Comparison of ENCODE assay signal across 1 cellular context in the genomic region with DNA sequence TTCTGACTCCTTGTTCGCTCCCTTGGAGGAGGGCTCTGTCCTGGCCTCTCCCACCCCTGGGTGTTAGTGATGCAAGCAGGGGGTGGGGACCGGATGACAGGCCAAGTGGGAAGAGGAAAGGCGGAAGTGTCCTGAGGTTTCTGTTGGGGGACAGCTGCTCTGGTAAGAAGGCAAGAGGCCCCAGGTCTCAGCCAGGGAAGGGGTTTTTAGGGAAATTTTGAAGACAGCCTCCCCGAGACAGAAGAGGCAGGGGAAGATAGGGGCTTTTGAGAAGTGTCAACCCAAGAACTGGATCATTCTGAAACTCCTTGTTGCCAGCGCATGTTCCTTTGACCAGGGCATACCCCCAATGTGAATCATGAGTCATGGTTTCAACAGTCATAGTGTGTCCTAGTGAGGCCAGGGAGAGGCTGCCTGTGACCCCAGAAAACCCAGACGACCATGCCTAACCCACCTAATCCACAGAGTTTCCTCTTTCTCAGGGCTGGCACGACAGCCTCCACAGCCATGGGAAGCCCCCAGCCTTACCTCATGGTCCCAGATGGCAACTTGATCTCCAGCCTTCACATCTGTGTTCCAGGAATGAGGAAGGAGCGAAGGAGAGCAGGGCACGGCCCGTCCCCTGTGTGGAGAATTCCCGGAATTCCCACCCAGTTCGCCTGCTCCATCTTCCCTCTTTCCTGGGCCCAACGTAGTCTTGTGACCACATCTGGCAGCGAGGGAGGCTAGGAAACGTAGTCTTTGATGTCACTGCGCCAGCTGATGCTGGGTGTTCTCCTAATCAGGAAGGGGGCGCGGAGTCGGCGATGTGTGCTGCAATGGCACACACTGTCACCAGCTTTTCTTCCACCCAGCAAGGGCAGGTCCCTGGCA.
TF ChIP-seq lines count a peak whose summit lies in the region.

No MANE protein-coding gene starts in this region.

TF ChIP-seq in K562, 482 proteins besides CTCF, POLR2A, EP300 and RAD21 (continued from another document and continues in another):
- TF ChIP-seq, protein P1, sequence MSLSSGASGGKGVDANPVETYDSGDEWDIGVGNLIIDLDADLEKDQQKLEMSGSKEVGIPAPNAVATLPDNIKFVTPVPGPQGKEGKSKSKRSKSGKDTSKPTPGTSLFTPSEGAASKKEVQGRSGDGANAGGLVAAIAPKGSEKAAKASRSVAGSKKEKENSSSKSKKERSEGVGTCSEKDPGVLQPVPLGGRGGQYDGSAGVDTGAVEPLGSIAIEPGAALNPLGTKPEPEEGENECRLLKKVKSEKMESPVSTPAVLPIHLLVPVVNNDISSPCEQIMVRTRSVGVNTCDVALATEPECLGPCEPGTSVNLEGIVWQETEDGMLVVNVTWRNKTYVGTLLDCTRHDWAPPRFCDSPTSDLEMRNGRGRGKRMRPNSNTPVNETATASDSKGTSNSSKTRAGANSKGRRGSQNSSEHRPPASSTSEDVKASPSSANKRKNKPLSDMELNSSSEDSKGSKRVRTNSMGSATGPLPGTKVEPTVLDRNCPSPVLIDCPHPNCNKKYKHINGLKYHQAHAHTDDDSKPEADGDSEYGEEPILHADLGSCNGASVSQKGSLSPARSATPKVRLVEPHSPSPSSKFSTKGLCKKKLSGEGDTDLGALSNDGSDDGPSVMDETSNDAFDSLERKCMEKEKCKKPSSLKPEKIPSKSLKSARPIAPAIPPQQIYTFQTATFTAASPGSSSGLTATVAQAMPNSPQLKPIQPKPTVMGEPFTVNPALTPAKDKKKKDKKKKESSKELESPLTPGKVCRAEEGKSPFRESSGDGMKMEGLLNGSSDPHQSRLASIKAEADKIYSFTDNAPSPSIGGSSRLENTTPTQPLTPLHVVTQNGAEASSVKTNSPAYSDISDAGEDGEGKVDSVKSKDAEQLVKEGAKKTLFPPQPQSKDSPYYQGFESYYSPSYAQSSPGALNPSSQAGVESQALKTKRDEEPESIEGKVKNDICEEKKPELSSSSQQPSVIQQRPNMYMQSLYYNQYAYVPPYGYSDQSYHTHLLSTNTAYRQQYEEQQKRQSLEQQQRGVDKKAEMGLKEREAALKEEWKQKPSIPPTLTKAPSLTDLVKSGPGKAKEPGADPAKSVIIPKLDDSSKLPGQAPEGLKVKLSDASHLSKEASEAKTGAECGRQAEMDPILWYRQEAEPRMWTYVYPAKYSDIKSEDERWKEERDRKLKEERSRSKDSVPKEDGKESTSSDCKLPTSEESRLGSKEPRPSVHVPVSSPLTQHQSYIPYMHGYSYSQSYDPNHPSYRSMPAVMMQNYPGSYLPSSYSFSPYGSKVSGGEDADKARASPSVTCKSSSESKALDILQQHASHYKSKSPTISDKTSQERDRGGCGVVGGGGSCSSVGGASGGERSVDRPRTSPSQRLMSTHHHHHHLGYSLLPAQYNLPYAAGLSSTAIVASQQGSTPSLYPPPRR (CRISPR knock-in tag; IDR thresholded peaks at IDR 0.05; ENCODE audit: borderline replicate concordance) = no peak
- no peak for TF ChIP-seq FOXA1 (IDR thresholded peaks at IDR 0.05; ENCODE audit: borderline replicate concordance)
- TF ChIP-seq ZFP30 (CRISPR knock-in tag; IDR thresholded peaks at IDR 0.05; ENCODE audit: borderline replicate concordance) = no peak
- TF ChIP-seq, protein P2, sequence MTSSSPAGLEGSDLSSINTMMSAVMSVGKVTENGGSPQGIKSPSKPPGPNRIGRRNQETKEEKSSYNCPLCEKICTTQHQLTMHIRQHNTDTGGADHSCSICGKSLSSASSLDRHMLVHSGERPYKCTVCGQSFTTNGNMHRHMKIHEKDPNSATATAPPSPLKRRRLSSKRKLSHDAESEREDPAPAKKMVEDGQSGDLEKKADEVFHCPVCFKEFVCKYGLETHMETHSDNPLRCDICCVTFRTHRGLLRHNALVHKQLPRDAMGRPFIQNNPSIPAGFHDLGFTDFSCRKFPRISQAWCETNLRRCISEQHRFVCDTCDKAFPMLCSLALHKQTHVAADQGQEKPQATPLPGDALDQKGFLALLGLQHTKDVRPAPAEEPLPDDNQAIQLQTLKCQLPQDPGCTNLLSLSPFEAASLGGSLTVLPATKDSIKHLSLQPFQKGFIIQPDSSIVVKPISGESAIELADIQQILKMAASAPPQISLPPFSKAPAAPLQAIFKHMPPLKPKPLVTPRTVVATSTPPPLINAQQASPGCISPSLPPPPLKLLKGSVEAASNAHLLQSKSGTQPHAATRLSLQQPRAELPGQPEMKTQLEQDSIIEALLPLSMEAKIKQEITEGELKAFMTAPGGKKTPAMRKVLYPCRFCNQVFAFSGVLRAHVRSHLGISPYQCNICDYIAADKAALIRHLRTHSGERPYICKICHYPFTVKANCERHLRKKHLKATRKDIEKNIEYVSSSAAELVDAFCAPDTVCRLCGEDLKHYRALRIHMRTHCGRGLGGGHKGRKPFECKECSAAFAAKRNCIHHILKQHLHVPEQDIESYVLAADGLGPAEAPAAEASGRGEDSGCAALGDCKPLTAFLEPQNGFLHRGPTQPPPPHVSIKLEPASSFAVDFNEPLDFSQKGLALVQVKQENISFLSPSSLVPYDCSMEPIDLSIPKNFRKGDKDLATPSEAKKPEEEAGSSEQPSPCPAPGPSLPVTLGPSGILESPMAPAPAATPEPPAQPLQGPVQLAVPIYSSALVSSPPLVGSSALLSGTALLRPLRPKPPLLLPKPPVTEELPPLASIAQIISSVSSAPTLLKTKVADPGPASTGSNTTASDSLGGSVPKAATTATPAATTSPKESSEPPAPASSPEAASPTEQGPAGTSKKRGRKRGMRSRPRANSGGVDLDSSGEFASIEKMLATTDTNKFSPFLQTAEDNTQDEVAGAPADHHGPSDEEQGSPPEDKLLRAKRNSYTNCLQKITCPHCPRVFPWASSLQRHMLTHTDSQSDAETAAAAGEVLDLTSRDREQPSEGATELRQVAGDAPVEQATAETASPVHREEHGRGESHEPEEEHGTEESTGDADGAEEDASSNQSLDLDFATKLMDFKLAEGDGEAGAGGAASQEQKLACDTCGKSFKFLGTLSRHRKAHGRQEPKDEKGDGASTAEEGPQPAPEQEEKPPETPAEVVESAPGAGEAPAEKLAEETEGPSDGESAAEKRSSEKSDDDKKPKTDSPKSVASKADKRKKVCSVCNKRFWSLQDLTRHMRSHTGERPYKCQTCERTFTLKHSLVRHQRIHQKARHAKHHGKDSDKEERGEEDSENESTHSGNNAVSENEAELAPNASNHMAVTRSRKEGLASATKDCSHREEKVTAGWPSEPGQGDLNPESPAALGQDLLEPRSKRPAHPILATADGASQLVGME (CRISPR knock-in tag; IDR thresholded peaks at IDR 0.05) = no peak
- TF ChIP-seq CAMTA2 (CRISPR knock-in tag; conservative IDR thresholded peaks at IDR 0.05) = no peak
- no peak for TF ChIP-seq HEY1 (CRISPR knock-in tag; IDR thresholded peaks at IDR 0.05; ENCODE audit: borderline replicate concordance)
- no peak for TF ChIP-seq ZNF253 (CRISPR knock-in tag; conservative IDR thresholded peaks at IDR 0.05)
- TF ChIP-seq, protein P3, sequence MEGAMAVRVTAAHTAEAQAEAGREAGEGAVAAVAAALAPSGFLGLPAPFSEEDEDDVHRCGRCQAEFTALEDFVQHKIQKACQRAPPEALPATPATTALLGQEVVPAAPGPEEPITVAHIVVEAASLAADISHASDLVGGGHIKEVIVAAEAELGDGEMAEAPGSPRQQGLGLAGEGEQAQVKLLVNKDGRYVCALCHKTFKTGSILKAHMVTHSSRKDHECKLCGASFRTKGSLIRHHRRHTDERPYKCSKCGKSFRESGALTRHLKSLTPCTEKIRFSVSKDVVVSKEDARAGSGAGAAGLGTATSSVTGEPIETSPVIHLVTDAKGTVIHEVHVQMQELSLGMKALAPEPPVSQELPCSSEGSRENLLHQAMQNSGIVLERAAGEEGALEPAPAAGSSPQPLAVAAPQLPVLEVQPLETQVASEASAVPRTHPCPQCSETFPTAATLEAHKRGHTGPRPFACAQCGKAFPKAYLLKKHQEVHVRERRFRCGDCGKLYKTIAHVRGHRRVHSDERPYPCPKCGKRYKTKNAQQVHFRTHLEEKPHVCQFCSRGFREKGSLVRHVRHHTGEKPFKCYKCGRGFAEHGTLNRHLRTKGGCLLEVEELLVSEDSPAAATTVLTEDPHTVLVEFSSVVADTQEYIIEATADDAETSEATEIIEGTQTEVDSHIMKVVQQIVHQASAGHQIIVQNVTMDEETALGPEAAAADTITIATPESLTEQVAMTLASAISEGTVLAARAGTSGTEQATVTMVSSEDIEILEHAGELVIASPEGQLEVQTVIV (CRISPR knock-in tag; IDR thresholded peaks at IDR 0.05; ENCODE audit: borderline replicate concordance) = no peak
- TF ChIP-seq L3MBTL2 (IDR thresholded peaks at IDR 0.05) = peak; percentile 42; the same call in 1 of the 2 replicates
- no peak for TF ChIP-seq MECOM (CRISPR knock-in tag; IDR thresholded peaks at IDR 0.05)
- TF ChIP-seq, protein P4, sequence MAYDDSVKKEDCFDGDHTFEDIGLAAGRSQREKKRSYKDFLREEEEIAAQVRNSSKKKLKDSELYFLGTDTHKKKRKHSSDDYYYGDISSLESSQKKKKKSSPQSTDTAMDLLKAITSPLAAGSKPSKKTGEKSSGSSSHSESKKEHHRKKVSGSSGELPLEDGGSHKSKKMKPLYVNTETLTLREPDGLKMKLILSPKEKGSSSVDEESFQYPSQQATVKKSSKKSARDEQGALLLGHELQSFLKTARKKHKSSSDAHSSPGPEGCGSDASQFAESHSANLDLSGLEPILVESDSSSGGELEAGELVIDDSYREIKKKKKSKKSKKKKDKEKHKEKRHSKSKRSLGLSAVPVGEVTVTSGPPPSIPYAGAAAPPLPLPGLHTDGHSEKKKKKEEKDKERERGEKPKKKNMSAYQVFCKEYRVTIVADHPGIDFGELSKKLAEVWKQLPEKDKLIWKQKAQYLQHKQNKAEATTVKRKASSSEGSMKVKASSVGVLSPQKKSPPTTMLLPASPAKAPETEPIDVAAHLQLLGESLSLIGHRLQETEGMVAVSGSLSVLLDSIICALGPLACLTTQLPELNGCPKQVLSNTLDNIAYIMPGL (CRISPR knock-in tag; IDR thresholded peaks at IDR 0.05) = no peak
- TF ChIP-seq BCOR (IDR thresholded peaks at IDR 0.05) = no peak
- TF ChIP-seq MAFK (IDR thresholded peaks at IDR 0.05; ENCODE audit: low read length) = no peak
- no peak for TF ChIP-seq NFE2 (IDR thresholded peaks at IDR 0.05; ENCODE audit: low read depth)
- no peak for TF ChIP-seq NEUROD1 (IDR thresholded peaks at IDR 0.05; ENCODE audit: borderline replicate concordance, low read depth, low read length, partially characterized antibody)
- TF ChIP-seq NCOA1 (IDR thresholded peaks at IDR 0.05; ENCODE audit: low read depth) = no peak
- no peak for TF ChIP-seq C11orf30 (IDR thresholded peaks at IDR 0.05; ENCODE audit: low read depth)
- TF ChIP-seq RNF219 (CRISPR knock-in tag; IDR thresholded peaks at IDR 0.05) = no peak
- TF ChIP-seq DMBX1 (CRISPR knock-in tag; IDR thresholded peaks at IDR 0.05; ENCODE audit: borderline replicate concordance) = no peak
- TF ChIP-seq SETDB1 (IDR thresholded peaks at IDR 0.05; ENCODE audit: low read length) = no peak
- no peak for TF ChIP-seq ZBTB7A (IDR thresholded peaks at IDR 0.05; ENCODE audit: borderline replicate concordance, control insufficient read depth, low read depth, low read length)
- TF ChIP-seq, protein P5, sequence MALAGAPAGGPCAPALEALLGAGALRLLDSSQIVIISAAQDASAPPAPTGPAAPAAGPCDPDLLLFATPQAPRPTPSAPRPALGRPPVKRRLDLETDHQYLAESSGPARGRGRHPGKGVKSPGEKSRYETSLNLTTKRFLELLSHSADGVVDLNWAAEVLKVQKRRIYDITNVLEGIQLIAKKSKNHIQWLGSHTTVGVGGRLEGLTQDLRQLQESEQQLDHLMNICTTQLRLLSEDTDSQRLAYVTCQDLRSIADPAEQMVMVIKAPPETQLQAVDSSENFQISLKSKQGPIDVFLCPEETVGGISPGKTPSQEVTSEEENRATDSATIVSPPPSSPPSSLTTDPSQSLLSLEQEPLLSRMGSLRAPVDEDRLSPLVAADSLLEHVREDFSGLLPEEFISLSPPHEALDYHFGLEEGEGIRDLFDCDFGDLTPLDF (CRISPR knock-in tag; IDR thresholded peaks at IDR 0.05) = no peak
- no peak for TF ChIP-seq NFXL1 (CRISPR knock-in tag; IDR thresholded peaks at IDR 0.05)
- TF ChIP-seq MXI1 (IDR thresholded peaks at IDR 0.05; ENCODE audit: low read depth, low read length) = no peak
- TF ChIP-seq, protein P6, sequence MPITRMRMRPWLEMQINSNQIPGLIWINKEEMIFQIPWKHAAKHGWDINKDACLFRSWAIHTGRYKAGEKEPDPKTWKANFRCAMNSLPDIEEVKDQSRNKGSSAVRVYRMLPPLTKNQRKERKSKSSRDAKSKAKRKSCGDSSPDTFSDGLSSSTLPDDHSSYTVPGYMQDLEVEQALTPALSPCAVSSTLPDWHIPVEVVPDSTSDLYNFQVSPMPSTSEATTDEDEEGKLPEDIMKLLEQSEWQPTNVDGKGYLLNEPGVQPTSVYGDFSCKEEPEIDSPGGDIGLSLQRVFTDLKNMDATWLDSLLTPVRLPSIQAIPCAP (CRISPR knock-in tag; IDR thresholded peaks at IDR 0.05; ENCODE audit: borderline replicate concordance) = no peak
- no peak for TF ChIP-seq SRSF1 (IDR thresholded peaks at IDR 0.05; ENCODE audit: low read depth, low read length)
- TF ChIP-seq CEBPG (CRISPR knock-in tag; IDR thresholded peaks at IDR 0.05) = peak; percentile 19; the same call in 1 of the 2 replicates
- TF ChIP-seq CEBPG (tag; conservative IDR thresholded peaks at IDR 0.05 in 1 of 2, IDR thresholded peaks at IDR 0.05 in 1 of 2) = 0 out of 4 replicates have a peak, but pooled peaks of 1 of the 2 experiments have one; percentile 18
